Comparison of ENCODE assay signal across 8 cellular contexts in the genomic region with DNA sequence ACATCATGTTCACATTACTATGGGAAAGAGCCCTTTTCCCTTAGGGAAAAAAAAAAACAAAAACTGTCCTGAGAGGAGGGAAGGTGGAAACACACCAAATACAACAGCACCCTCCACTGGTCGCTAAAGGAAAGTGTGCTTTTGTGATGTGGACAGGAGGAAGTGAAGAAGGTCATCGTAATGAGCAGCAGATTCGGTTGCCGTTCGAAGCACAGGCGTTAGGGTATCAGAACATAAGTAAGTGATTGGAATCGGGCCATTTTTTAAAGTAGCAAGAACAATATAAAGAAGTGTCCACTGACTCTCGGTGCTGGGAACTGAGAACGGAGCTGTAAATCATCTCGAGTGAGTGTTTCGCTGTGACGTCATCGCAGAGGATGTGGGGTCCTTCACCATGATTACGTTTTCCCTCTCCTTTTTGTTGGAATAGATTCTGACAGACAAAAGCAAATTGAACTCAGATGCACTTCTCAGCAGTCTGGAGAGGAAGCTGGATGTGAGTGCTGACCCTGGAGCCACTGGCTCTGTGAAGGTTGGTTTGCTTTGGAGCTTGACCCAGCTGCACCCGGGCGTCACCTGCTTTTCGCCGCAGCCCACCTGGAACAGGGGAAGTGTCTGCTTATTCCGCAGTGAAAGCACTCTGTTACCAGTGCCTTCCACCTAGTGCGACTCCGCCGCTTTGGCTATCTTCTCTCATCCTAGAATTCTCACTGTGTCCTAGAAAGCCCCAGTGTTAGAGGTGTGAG.
DNase-seq lines count a peak whose midpoint lies in the region; ATAC-seq, FAIRE-seq and TF ChIP-seq lines count a peak whose summit lies in the region.

No MANE protein-coding gene starts in this region.

- CTCF ChIA-PET in activated CD4-positive, alpha-beta memory T cell treated with anti-CD3 and anti-CD28 coated beads for 36 hours (lab: Charles Lee): interaction anchor here (0.8 to 3.5 kb wide), 9 partner anchors 14 to 853 kb away, joined by 3 to 24 read pairs (median 4); no protein-coding TSS in a partner anchor

- no peak overlapping the region for H3K27ac ChIP-seq in CD4-positive, CD25-positive, alpha-beta regulatory T cell (ENCODE audit: insufficient read depth, low read length, poor library complexity, severe bottlenecking)

- intact Hi-C loops in activated CD4-positive, alpha-beta memory T cell treated with anti-CD3 and anti-CD28 coated beads for 36 hours (cut with micrococcal nuclease): loop anchor here (1.0 to 5.0 kb wide), 3 partner anchors 183 to 845 kb away; no protein-coding TSS in a partner anchor

- H3K27me3 Mint-ChIP-seq in CD4-positive, CD25-positive, alpha-beta regulatory T cell: peaks cover 4% of the 10 kb centered on the region
- H3K27me3 Mint-ChIP-seq in activated CD4-positive, alpha-beta memory T cell treated with anti-CD3 and anti-CD28 coated beads for 36 hours: peaks cover 3% of the 10 kb centered on the region
- H3K27me3 Mint-ChIP-seq in osteocyte (ENCODE audit: unreplicated experiment): no peaks in the 10 kb centered on the region

- no peak for FAIRE-seq in GM19239 (lab: Jason Lieb, UNC)

- peaks cover 0 to 6% (median 2%) of the 10 kb centered on the region in 4 donors for H3K4me1 Mint-ChIP-seq in CD4-positive, CD25-positive, alpha-beta regulatory T cell
- H3K4me1 Mint-ChIP-seq in activated CD4-positive, alpha-beta memory T cell treated with anti-CD3 and anti-CD28 coated beads for 36 hours (ENCODE audit: low read depth): peaks cover 3% of the 10 kb centered on the region
- peaks cover 21% of the 10 kb centered on the region for H3K4me1 Mint-ChIP-seq in osteocyte (ENCODE audit: unreplicated experiment)

- no peaks in the 10 kb centered on the region for H3K36me3 ChIP-seq in CD4-positive, CD25-positive, alpha-beta regulatory T cell (ENCODE audit: control insufficient read depth, insufficient read depth, low read length)

- no peak for ATAC-seq in CD4-positive, CD25-positive, alpha-beta regulatory T cell (ENCODE audit: low read depth in 2 of 2)
- no peak for ATAC-seq in HG02852 (IDR thresholded peaks at IDR 0.05; ENCODE audit: unreplicated experiment)

- no peaks in the 10 kb centered on the region for H3K9me3 ChIP-seq in CD4-positive, CD25-positive, alpha-beta regulatory T cell (ENCODE audit: control insufficient read depth in 2 of 2, low read length in 2 of 2)

- TF ChIP-seq CTCF in osteocyte (IDR thresholded peaks at IDR 0.05): peak; percentile 84

- no peaks in the 10 kb centered on the region for H3K4me1 ChIP-seq in CD4-positive, CD25-positive, alpha-beta regulatory T cell (ENCODE audit: control insufficient read depth, insufficient read depth, low read length, poor library complexity, severe bottlenecking)

- H3K27me3 ChIP-seq in CD4-positive, CD25-positive, alpha-beta regulatory T cell (ENCODE audit: control insufficient read depth, insufficient read depth, low read length): no peaks in the 10 kb centered on the region

- peak overlapping the region in 1 of 4 donors; percentile 33 for H3K4me3 Mint-ChIP-seq in CD4-positive, CD25-positive, alpha-beta regulatory T cell
- H3K4me3 Mint-ChIP-seq in activated CD4-positive, alpha-beta memory T cell treated with anti-CD3 and anti-CD28 coated beads for 36 hours: peak overlapping the region; percentile 14
- H3K4me3 Mint-ChIP-seq in osteocyte (ENCODE audit: unreplicated experiment): peak overlapping the region; percentile 60

- peak overlapping the region in 1 of 3 donors; percentile 5 for H3K27ac Mint-ChIP-seq in CD4-positive, CD25-positive, alpha-beta regulatory T cell
- no peak overlapping the region for H3K27ac Mint-ChIP-seq in activated CD4-positive, alpha-beta memory T cell treated with anti-CD3 and anti-CD28 coated beads for 36 hours
- H3K27ac Mint-ChIP-seq in osteocyte (ENCODE audit: unreplicated experiment): peak overlapping the region; percentile 17

- no peaks in the 10 kb centered on the region for H3K9me3 Mint-ChIP-seq in CD4-positive, CD25-positive, alpha-beta regulatory T cell
- no peaks in the 10 kb centered on the region for H3K9me3 Mint-ChIP-seq in activated CD4-positive, alpha-beta memory T cell treated with anti-CD3 and anti-CD28 coated beads for 36 hours
- no peaks in the 10 kb centered on the region for H3K9me3 Mint-ChIP-seq in osteocyte (ENCODE audit: unreplicated experiment)

- POLR2A ChIA-PET in activated CD4-positive, alpha-beta memory T cell treated with anti-CD3 and anti-CD28 coated beads for 36 hours (lab: Charles Lee): no interaction called here

- DNase-seq in CD4-positive, CD25-positive, alpha-beta regulatory T cell: peak in 1 of 3 donors; percentile 46
- DNase-seq in GM19239 (ENCODE audit: insufficient read length, low spot score) (peak; percentile 24), NCI-H2196 treated with DMSO at 0.1 percent for 48 hours (lab: John Stamatoyannopoulos, UW; ENCODE audit: unreplicated experiment) (peak; percentile 62), globus pallidus (ENCODE audit: low spot score) (peak; percentile 48), osteocyte (ENCODE audit: extremely low spot score, unreplicated experiment) (no peak)
- DNase-seq in activated CD4-positive, alpha-beta memory T cell treated with anti-CD3 and anti-CD28 coated beads for 36 hours: peak; percentile 34
- no peak for DNase-seq in activated CD8-positive, alpha-beta memory T cell treated with anti-CD3 and anti-CD28 coated beads, Interleukin-2, amount 50 U/mL, for 48 hours

- peak overlapping the region; percentile 22 for H3K4me3 ChIP-seq in CD4-positive, CD25-positive, alpha-beta regulatory T cell (ENCODE audit: low read depth, low read length)

- H3K36me3 Mint-ChIP-seq in CD4-positive, CD25-positive, alpha-beta regulatory T cell: peaks cover 3% of the 10 kb centered on the region
- H3K36me3 Mint-ChIP-seq in activated CD4-positive, alpha-beta memory T cell treated with anti-CD3 and anti-CD28 coated beads for 36 hours: no peaks in the 10 kb centered on the region
- H3K36me3 Mint-ChIP-seq in osteocyte (ENCODE audit: unreplicated experiment): no peaks in the 10 kb centered on the region

Comparison
In these comparisons a context has a peak if more than half of its experiments do, and no peak if none do; other contexts are left out.
1. DNase-seq: peak in GM19239 (single experiment), NCI-H2196 treated with DMSO at 0.1 percent for 48 hours (single experiment), activated CD4-positive, alpha-beta memory T cell treated with anti-CD3 and anti-CD28 coated beads for 36 hours (single experiment) and globus pallidus (single experiment); none in osteocyte (single experiment) and activated CD8-positive, alpha-beta memory T cell treated with anti-CD3 and anti-CD28 coated beads, Interleukin-2, amount 50 U/mL, for 48 hours (single experiment).